In genomic region chr6:116387374-116387773, GRCh38 we compare ENCODE assay signal across 9 cellular contexts. TPM values are rescaled to one million over a fixed set of nuclear protein-coding genes. Genes with fewer than 3 reads are reported as not detected.
DNase-seq lines count a peak whose midpoint lies in the region; ATAC-seq and TF ChIP-seq lines count a peak whose summit lies in the region.
"Had no signal": no experiment of that assay in that cellular context is flagged by ENCODE, and none has a peak within 500 bp of the region (broad histone marks: within the 10 kb centered on the region; RNA-seq: fewer than 3 reads in every experiment).

No MANE protein-coding gene starts in this region.

- H3K4me2 ChIP-seq in mesenchymal stem cell (ENCODE audit: low read length, poor library complexity, severe bottlenecking) = no peak overlapping the region

- H2BK5ac ChIP-seq in mesenchymal stem cell (ENCODE audit: low read depth, low read length, poor library complexity, severe bottlenecking) = peak overlapping the region; percentile 14

- H3K36me3 Mint-ChIP-seq in immature natural killer cell = no peaks in the 10 kb centered on the region

- WGBS in mesenchymal stem cell = 73% methylated on average over 3 of the region's 3 CpGs

- H3K27me3 ChIP-seq in Panc1 (ENCODE audit: control insufficient read depth, insufficient read depth, low read length) (peaks cover 3% of the 10 kb centered on the region; the same call in 1 of the 2 replicates), mesenchymal stem cell (ENCODE audit: control insufficient read depth in 1 of 2, insufficient read depth in 1 of 2, low read length in 2 of 2) (no peaks in the 10 kb centered on the region)
- H3K27me3 ChIP-seq: heart right ventricle had no signal

- H3K27ac ChIP-seq in Panc1 (ENCODE audit: low read length) (no peak overlapping the region), mesenchymal stem cell (ENCODE audit: low read length, poor library complexity, severe bottlenecking) (peak overlapping the region; percentile 80)

- no peak overlapping the region for H3K4me3 Mint-ChIP-seq in immature natural killer cell

- no peak overlapping the region for H2AFZ ChIP-seq in mesenchymal stem cell (ENCODE audit: low read depth, low read length)

- peak overlapping the region in 1 of 2 experiments; percentile 82 for H3K18ac ChIP-seq in mesenchymal stem cell (ENCODE audit: low read depth in 1 of 2, low read length in 2 of 2)

- H4K8ac ChIP-seq in mesenchymal stem cell (ENCODE audit: low read length) = no peak overlapping the region

- H2BK12ac ChIP-seq in mesenchymal stem cell (ENCODE audit: low read length in 2 of 2) = peak overlapping the region in 1 of 2 experiments; percentile 77

- peak overlapping the region in 1 of 2 experiments; percentile 40 for H3K23ac ChIP-seq in mesenchymal stem cell (ENCODE audit: low read length in 2 of 2)

- no peak overlapping the region for H2BK120ac ChIP-seq in mesenchymal stem cell (ENCODE audit: low read depth, low read length)

- H3K27ac Mint-ChIP-seq in immature natural killer cell = no peak overlapping the region

- H3K4me1 Mint-ChIP-seq in immature natural killer cell = peaks cover 20 to 21% of the 10 kb centered on the region in 2 donors

- no peak for DNase-seq in Panc1 (ENCODE audit: low read depth, low spot score)
- peak; percentile 91 for DNase-seq in mesenchymal stem cell
- no peak for DNase-seq in SK-N-DZ (ENCODE audit: low spot score)
- DNase-seq in immature natural killer cell = no peak
- DNase-seq in SHP77 treated with DMSO at 0.1 percent for 48 hours (lab: John Stamatoyannopoulos, UW) = no peak
- DNase-seq in NCI-H774 (lab: John Stamatoyannopoulos, UW) = no peak
- DNase-seq: heart right ventricle had no signal

- CTCF ChIA-PET in Panc1 (lab: Charles Lee) = no interaction called here

- H3K36me3 ChIP-seq in Panc1 (ENCODE audit: control insufficient read depth, insufficient read depth, low read length) (0 out of 2 replicates have a peak, but pooled peaks cover 2% of the 10 kb centered on the region), mesenchymal stem cell (ENCODE audit: control insufficient read depth in 1 of 2, insufficient read depth in 2 of 2, low read depth in 1 of 2, low read length in 2 of 2) (no peaks in the 10 kb centered on the region)
- H3K36me3 ChIP-seq: heart right ventricle had no signal

- no peak for TF ChIP-seq CTCF in Panc1 (IDR thresholded peaks at IDR 0.05)

- peaks cover 5% of the 10 kb centered on the region for H3K79me1 ChIP-seq in mesenchymal stem cell (replicated peaks; ENCODE audit: low read length, poor library complexity, severe bottlenecking)

- peak overlapping the region in 1 of 2 experiments; percentile 58 for H3K4ac ChIP-seq in mesenchymal stem cell (ENCODE audit: low read depth in 1 of 2, low read length in 2 of 2)

- peaks cover 4 to 6% (median 4%) of the 10 kb centered on the region in 3 donors for H3K27me3 Mint-ChIP-seq in immature natural killer cell (ENCODE audit: low read depth in 3 of 3)

- H2BK15ac ChIP-seq in mesenchymal stem cell (ENCODE audit: low read depth, poor library complexity, severe bottlenecking) = no peak overlapping the region

- H3K4me3 ChIP-seq in Panc1 (ENCODE audit: low read depth in 2 of 2, low read length in 2 of 2) = no peak overlapping the region
- peak overlapping the region in 1 of 2 experiments; percentile 43 for H3K4me3 ChIP-seq in mesenchymal stem cell (ENCODE audit: insufficient read depth in 1 of 2, low read depth in 1 of 2, low read length in 2 of 2)
- H3K4me3 ChIP-seq: heart right ventricle had no signal

- H3K4me1 ChIP-seq in Panc1 (ENCODE audit: control insufficient read depth, insufficient read depth, low read length) = no peaks in the 10 kb centered on the region
- peaks cover 13% of the 10 kb centered on the region for H3K4me1 ChIP-seq in mesenchymal stem cell (ENCODE audit: control insufficient read depth, insufficient read depth, low read depth, low read length)

- H3K14ac ChIP-seq in mesenchymal stem cell (ENCODE audit: low read length in 2 of 2) = peak overlapping the region in 1 of 2 experiments; percentile 75

- peak overlapping the region; percentile 93 for H2AK5ac ChIP-seq in mesenchymal stem cell (ENCODE audit: low read length, severe bottlenecking)

- in situ Hi-C loops in Panc1 (cut with HindIII; ENCODE audit: low pct_unique_long_range_greater_than_20kb, low sequenced_read_pairs) = no loop called here

- POLR2A ChIA-PET in Panc1 (lab: Charles Lee) = no interaction called here

- intact Hi-C loops in Panc1 (cut with micrococcal nuclease; ENCODE audit: unreplicated experiment) = no loop called here

- BruUV-seq in Panc1 (replicated peaks; lab: Mats Ljungman, UMichigan) = no TSS peak

- no peaks in the 10 kb centered on the region for H3K9me3 ChIP-seq in Panc1 (ENCODE audit: control insufficient read depth, insufficient read depth, low read depth, low read length)
- no peaks in the 10 kb centered on the region for H3K9me3 ChIP-seq in mesenchymal stem cell (ENCODE audit: control insufficient read depth, low read length)
- H3K9me3 ChIP-seq: heart right ventricle had no signal

- ATAC-seq in GM18867 (IDR thresholded peaks at IDR 0.05; ENCODE audit: unreplicated experiment) (peak; percentile 56), HG02678 (IDR thresholded peaks at IDR 0.05; ENCODE audit: unreplicated experiment) (peak; percentile 70), Panc1 (peak; percentile 45; the same call in 1 of the 2 replicates)

- peak overlapping the region; percentile 31 for H3K9ac ChIP-seq in mesenchymal stem cell (ENCODE audit: low read length)

- no peaks in the 10 kb centered on the region for H3K9me3 Mint-ChIP-seq in immature natural killer cell

- no peak overlapping the region for H4K91ac ChIP-seq in mesenchymal stem cell (ENCODE audit: low read length)

RNA-seq across cellular contexts. Expression of gene DSE, which starts 16.6 kb away (rescaled TPM):
- total RNA-seq in Panc1 (2021; ENCODE audit: unreplicated experiment) = 5.4 TPM
- polyA plus RNA-seq in Panc1 (2012; ENCODE audit: insufficient read length) = 3.7 TPM
- polyA plus RNA-seq in mesenchymal stem cell (2013, experiment 1 of 2) = 32.5 TPM
- 32.4 TPM for polyA plus RNA-seq in mesenchymal stem cell (2013, experiment 2 of 2)
- 15.2 and 24.1 TPM in 2 replicates for polyA plus RNA-seq in SK-N-DZ (2014; cell fraction: cytosol; rRNA removed)
- polyA plus RNA-seq in SK-N-DZ (2014; cell fraction: nucleus; rRNA removed) = 29.6 and 31.9 TPM in 2 replicates
- 1 to 10 TPM; 2.6 to 3.9 (median 3.2) TPM for polyA plus RNA-seq in immature natural killer cell
